Comparison of ENCODE assay signal across 31 cellular contexts in genomic region chr4:178453057-178453456, GRCh38.
"Had no signal": no experiment of that assay in that cellular context is flagged by ENCODE, and none has a peak within 500 bp of the region (broad histone marks: within the 10 kb centered on the region; RNA-seq: fewer than 3 reads in every experiment).

No MANE protein-coding gene starts in this region.

- H3K36me3 ChIP-seq: adrenal gland, brain microvascular endothelial cell, breast epithelium had no signal

- H3K27ac ChIP-seq: adrenal gland, body of pancreas, brain microvascular endothelial cell, breast epithelium, VCaP had no signal

- DNase-seq: activated B cell treated with CpG ODN at 0.5 μM for 24 hours; activated CD4-positive, alpha-beta memory T cell treated with anti-CD3 and anti-CD28 coated beads for 36 hours; activated CD4-positive, alpha-beta T cell treated with anti-CD3 and anti-CD28 coated beads for 4 hours; activated CD4-positive, alpha-beta T cell treated with anti-CD3 and anti-CD28 coated beads, Interleukin-2, amount 10 ng/mL, durations not matched to agents 24 days and 14 days; activated CD4-positive, alpha-beta T cell treated with anti-CD3 and anti-CD28 coated beads, Interleukin-2, amount 50 U/mL, for 1 hour; activated CD4-positive, alpha-beta T cell treated with anti-CD3 and anti-CD28 coated beads, Interleukin-2, amount 50 U/mL, for 4 hours; activated CD4-positive, CD25-positive, alpha-beta regulatory T cell treated with anti-CD3 and anti-CD28 coated beads, Interleukin-2, amount 50 U/mL, for 72 hours; activated CD8-positive, alpha-beta memory T cell treated with anti-CD3 and anti-CD28 coated beads, Interleukin-2, amount 50 U/mL, for 4 hours; activated CD8-positive, alpha-beta T cell treated with anti-CD3 and anti-CD28 coated beads for 36 hours; activated effector memory CD4-positive, alpha-beta T cell treated with anti-CD3 and anti-CD28 coated beads, Interleukin-2, amount 50 U/mL, for 16 hours; activated gamma-delta T cell treated with Interleukin-2 at 50 U/mL for 16 hours; activated naive CD4-positive, alpha-beta T cell; activated naive CD4-positive, alpha-beta T cell treated with anti-CD3 and anti-CD28 coated beads for 36 hours; activated naive CD4-positive, alpha-beta T cell treated with anti-CD3 and anti-CD28 coated beads, Interleukin-2, amount 50 U/mL, for 16 hours; activated naive CD8-positive, alpha-beta T cell treated with anti-CD3 and anti-CD28 coated beads for 36 hours; activated T-cell treated with anti-CD3 and anti-CD28 coated beads for 4 hours; activated T-cell treated with anti-CD3 and anti-CD28 coated beads, Interleukin-2, amount 50 U/mL, for 1 hour; activated T-cell treated with anti-CD3 and anti-CD28 coated beads, Interleukin-2, amount 50 U/mL, for 4 hours; activated T-cell treated with anti-CD3 and anti-CD28 coated beads, Interleukin-2, amount 50 U/mL, for 72 hours; adrenal gland; amniotic stem cell; aorta; body of pancreas; brain microvascular endothelial cell; central memory CD4-positive, alpha-beta T cell; T-helper 2 cell; T-helper 9 cell had no signal

- H3K27me3 ChIP-seq: adrenal gland, body of pancreas, brain microvascular endothelial cell, breast epithelium had no signal

- ATAC-seq: activated CD8-positive, alpha-beta T cell treated with anti-CD3 and anti-CD28 coated beads for 36 hours; activated naive CD4-positive, alpha-beta T cell treated with anti-CD3 and anti-CD28 coated beads, Interleukin-2, amount 50 U/mL, for 72 hours; activated T-cell treated with anti-CD3 and anti-CD28 coated beads, Interleukin-2, amount 50 U/mL, for 4 hours; activated T-cell treated with anti-CD3 and anti-CD28 coated beads, Interleukin-2, amount 50 U/mL, for 72 hours; activated T-helper 17 cell treated with anti-CD3 and anti-CD28 coated beads, Interleukin-2, amount 50 U/mL, for 72 hours; body of pancreas had no signal

- H3K4me3 ChIP-seq: adrenal gland, body of pancreas, breast epithelium had no signal

- H3K9me3 ChIP-seq: adrenal gland, body of pancreas, breast epithelium had no signal

- H3K4me1 ChIP-seq: adrenal gland, body of pancreas, breast epithelium had no signal
